Comparison of ENCODE assay signal across 7 cellular contexts in genomic region chr18:32929213-32929612, GRCh38.
"Had no signal": no experiment of that assay in that cellular context is flagged by ENCODE, and none has a peak within 500 bp of the region (broad histone marks: within the 10 kb centered on the region; RNA-seq: fewer than 3 reads in every experiment).

No MANE protein-coding gene starts in this region.

- FAIRE-seq: H1, H54, HepG2 had no signal

- H3K4me3 ChIP-seq: GM23338 had no signal

- DNase-seq: H9, HCEC 1CT had no signal

- H3K27ac ChIP-seq: HL-60 had no signal

- H3K4me2 ChIP-seq: GM23338 had no signal

- H2AFZ ChIP-seq: GM23338 had no signal
